In the genomic region with DNA sequence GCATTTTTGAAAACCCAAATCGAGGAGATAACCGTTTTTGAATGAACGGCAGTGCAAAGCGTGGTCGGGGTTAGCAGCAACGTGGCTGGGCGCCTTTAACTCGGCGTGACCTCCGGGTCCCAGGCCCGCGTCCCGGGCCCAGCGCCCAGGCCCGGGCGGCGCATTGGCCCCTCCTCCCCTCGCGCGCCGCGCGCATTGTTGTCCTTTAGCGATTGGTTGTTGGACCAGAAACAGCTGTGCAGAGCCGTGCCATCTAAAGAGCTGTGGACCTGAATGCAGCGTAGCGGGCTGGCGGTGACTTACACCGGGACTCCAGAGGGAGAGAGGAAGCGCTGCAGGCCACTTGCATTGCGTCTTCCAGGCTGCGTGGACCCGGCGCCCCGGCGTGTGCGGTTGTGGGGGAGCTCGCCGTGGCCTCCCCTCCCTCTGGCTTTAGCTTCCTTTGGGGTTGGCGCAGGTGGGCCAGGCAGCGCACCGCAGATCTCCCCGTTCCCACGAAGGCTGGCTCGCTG, we compare ENCODE assay signal across 9 cellular contexts. TPM values are rescaled to one million over a fixed set of nuclear protein-coding genes. Genes with fewer than 3 reads are reported as not detected.
DNase-seq lines count a peak whose midpoint lies in the region; ATAC-seq, FAIRE-seq and TF ChIP-seq lines count a peak whose summit lies in the region.
"Had no signal": no experiment of that assay in that cellular context is flagged by ENCODE, and none has a peak within 500 bp of the region (broad histone marks: within the 10 kb centered on the region; RNA-seq: fewer than 3 reads in every experiment).

TSS of gene STOX2 (plus strand) at position 227 of the 512 bp plus-strand sequence. CDS start 1,484 bp downstream, outside the sequence.

- peaks cover 62% of the 10 kb centered on the region for H3K27me3 ChIP-seq in skeletal muscle satellite cell (ENCODE audit: control insufficient read depth, insufficient read depth, low read length)

- DNase-seq in activated CD4-positive, alpha-beta T cell treated with anti-CD3 and anti-CD28 coated beads, Interleukin-2, amount 10 ng/mL, durations not matched to agents 7 days and 5 days = peak; percentile 8
- no peak for DNase-seq in activated CD4-positive, alpha-beta T cell treated with anti-CD3 and anti-CD28 coated beads for 4 hours
- DNase-seq in NOMO-1 treated with dmso at 0.1 percent for 144 hours (lab: John Stamatoyannopoulos, UW; ENCODE audit: unreplicated experiment) = peak; percentile 70
- peak; percentile 72 for DNase-seq in cerebellum (ENCODE audit: low spot score)
- peak; percentile 81 for DNase-seq in kidney

- POLR2A ChIA-PET in activated CD4-positive, alpha-beta T cell treated with anti-CD3 and anti-CD28 coated beads, Interleukin-2, amount 10 ng/mL, durations not matched to agents 7 days and 5 days (lab: Charles Lee) = interaction anchor here (0.6 kb wide), 1 partner anchor 22 kb away, joined by 7 read pairs; no protein-coding TSS in a partner anchor

- intact Hi-C loops in kidney (cut with DNase I) = no loop called here

- H3K9ac ChIP-seq in kidney (ENCODE audit: low read length in 2 of 2) (peak within 1 kb of the TSS in 1 of 2 donors; percentile 63), skeletal muscle satellite cell (ENCODE audit: low read depth, low read length) (no peak within 1 kb of the TSS)

- H3K36me3 ChIP-seq in kidney (ENCODE audit: control insufficient read depth in 1 of 2, insufficient read depth in 2 of 2, low read length in 2 of 2) = no peaks in the 10 kb centered on the region
- no peaks in the 10 kb centered on the region for H3K36me3 ChIP-seq in skeletal muscle satellite cell (ENCODE audit: insufficient read depth, low read length)

- TF ChIP-seq CTCF in kidney (IDR thresholded peaks at IDR 0.05; ENCODE audit: borderline replicate concordance, extremely low read depth, insufficient read depth) = no peak

- H3K27ac ChIP-seq in kidney (ENCODE audit: low read depth in 2 of 2, low read length in 2 of 2) = peak within 1 kb of the TSS in 1 of 2 donors; percentile 4

- ATAC-seq in HG03469 (IDR thresholded peaks at IDR 0.05; ENCODE audit: unreplicated experiment) (no peak), GM21447 (IDR thresholded peaks at IDR 0.05; ENCODE audit: unreplicated experiment) (no peak)

- H3K9me3 Mint-ChIP-seq in activated CD4-positive, alpha-beta T cell treated with anti-CD3 and anti-CD28 coated beads, Interleukin-2, amount 10 ng/mL, durations not matched to agents 7 days and 5 days = no peaks in the 10 kb centered on the region

- H3K4me1 Mint-ChIP-seq in activated CD4-positive, alpha-beta T cell treated with anti-CD3 and anti-CD28 coated beads, Interleukin-2, amount 10 ng/mL, durations not matched to agents 7 days and 5 days = peaks cover 2% of the 10 kb centered on the region

- H3K27me3 Mint-ChIP-seq in activated CD4-positive, alpha-beta T cell treated with anti-CD3 and anti-CD28 coated beads, Interleukin-2, amount 10 ng/mL, durations not matched to agents 7 days and 5 days = peaks cover 77% of the 10 kb centered on the region

- CTCF ChIA-PET in activated CD4-positive, alpha-beta T cell treated with anti-CD3 and anti-CD28 coated beads, Interleukin-2, amount 10 ng/mL, durations not matched to agents 7 days and 5 days (lab: Charles Lee) = no interaction called here

- no peak within 1 kb of the TSS for H3K27ac Mint-ChIP-seq in activated CD4-positive, alpha-beta T cell treated with anti-CD3 and anti-CD28 coated beads, Interleukin-2, amount 10 ng/mL, durations not matched to agents 7 days and 5 days

- peak within 1 kb of the TSS; percentile 95 for H3K4me2 ChIP-seq in skeletal muscle satellite cell (ENCODE audit: low read length)

- H3K4me1 ChIP-seq in kidney (ENCODE audit: control insufficient read depth in 1 of 2, insufficient read depth in 1 of 2, low read depth in 1 of 2, low read length in 2 of 2) (peaks cover 0 to 2% of the 10 kb centered on the region in 2 donors), skeletal muscle satellite cell (ENCODE audit: control insufficient read depth, insufficient read depth, low read length) (peaks cover 20% of the 10 kb centered on the region)

- FAIRE-seq in kidney (lab: Jason Lieb, UNC) = no peak
- FAIRE-seq: G401.6 had no signal

- H3K36me3 Mint-ChIP-seq in activated CD4-positive, alpha-beta T cell treated with anti-CD3 and anti-CD28 coated beads, Interleukin-2, amount 10 ng/mL, durations not matched to agents 7 days and 5 days (ENCODE audit: low read depth) = no peaks in the 10 kb centered on the region

- H3K4me3 Mint-ChIP-seq in activated CD4-positive, alpha-beta T cell treated with anti-CD3 and anti-CD28 coated beads, Interleukin-2, amount 10 ng/mL, durations not matched to agents 7 days and 5 days = peak within 1 kb of the TSS; percentile 45

- H3K9me3 ChIP-seq in kidney (ENCODE audit: control insufficient read depth in 1 of 2, low read length in 2 of 2) (peaks cover 0 to 2% of the 10 kb centered on the region in 2 donors), skeletal muscle satellite cell (replicated peaks; ENCODE audit: low read length) (peaks cover 2% of the 10 kb centered on the region)

- H3K4me3 ChIP-seq in kidney (ENCODE audit: low read length in 2 of 2) (peak within 1 kb of the TSS; percentile 65 to 72), skeletal muscle satellite cell (ENCODE audit: low read length) (peak within 1 kb of the TSS; percentile 70)

RNA-seq across cellular contexts. Expression of gene STOX2, which starts in this region (rescaled TPM):
- total RNA-seq in activated CD4-positive, alpha-beta T cell treated with anti-CD3 and anti-CD28 coated beads, Interleukin-2, amount 10 ng/mL, durations not matched to agents 7 days and 5 days = not detected
- total RNA-seq in cerebellum = 44.2 TPM
- 31.8 TPM for total RNA-seq in kidney
- 0.69 TPM for polyA plus RNA-seq in kidney (ENCODE audit: insufficient read depth, low read depth, low replicate concordance)
- total RNA-seq in skeletal muscle satellite cell (2012; rRNA removed) = under 0.01 and 0.25 TPM in 2 replicates

Comparison
In these comparisons a context has a peak if more than half of its experiments do, and no peak if none do; other contexts are left out.
1. RNA of gene STOX2 (total RNA-seq): 44.2 TPM in cerebellum (single experiment) and 31.8 TPM in kidney (single experiment); not detected in activated CD4-positive, alpha-beta T cell treated with anti-CD3 and anti-CD28 coated beads, Interleukin-2, amount 10 ng/mL, durations not matched to agents 7 days and 5 days; every median in the first group is over 10 times any median in the second.
2. Peak in DNase-seq in activated CD4-positive, alpha-beta T cell treated with anti-CD3 and anti-CD28 coated beads, Interleukin-2, amount 10 ng/mL, durations not matched to agents 7 days and 5 days; RNA of the gene not detected or under 1 TPM.
3. DNase-seq: peak in NOMO-1 treated with dmso at 0.1 percent for 144 hours (single experiment), cerebellum (single experiment) and kidney (single experiment); none in activated CD4-positive, alpha-beta T cell treated with anti-CD3 and anti-CD28 coated beads for 4 hours (0 of 2).